25 cellular contexts compared by ENCODE assay signal in the genomic region with DNA sequence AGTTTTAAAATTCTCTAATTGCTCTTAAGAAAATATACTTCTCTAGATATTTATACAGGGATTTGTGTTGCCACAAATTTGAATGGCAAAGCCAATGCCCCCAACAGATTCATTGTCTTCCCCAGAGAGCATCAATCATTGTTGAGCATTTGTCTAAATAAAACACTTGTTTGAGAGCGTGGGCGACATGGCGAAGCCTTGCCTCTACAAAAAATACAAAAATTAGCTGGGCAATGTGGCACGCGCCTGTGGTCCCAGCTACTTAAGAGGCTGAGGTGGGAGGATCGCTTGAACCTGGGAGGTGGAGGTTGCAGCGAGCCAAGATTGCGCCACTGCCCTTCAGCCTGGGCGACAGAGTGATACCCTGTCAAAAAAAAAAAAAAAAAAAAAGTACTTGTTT.
"Had no signal": no experiment of that assay in that cellular context is flagged by ENCODE, and none has a peak within 500 bp of the region (broad histone marks: within the 10 kb centered on the region; RNA-seq: fewer than 3 reads in every experiment).

No MANE protein-coding gene starts in this region.

- H3K36me3 ChIP-seq: heart left ventricle, neutrophil, ovary, prostate gland, thyroid gland, upper lobe of right lung had no signal

- H3K4me3 ChIP-seq: heart left ventricle, ovary, prostate gland, skin epidermis, thyroid gland, upper lobe of right lung had no signal

- H3K4me1 ChIP-seq: heart left ventricle, prostate gland, upper lobe of right lung had no signal

- H3K27ac ChIP-seq: heart left ventricle, neutrophil, ovary, prostate gland, skin epidermis, thyroid gland, upper lobe of right lung had no signal

- H3K9me3 ChIP-seq: heart left ventricle, neutrophil, ovary, prostate gland, thyroid gland, upper lobe of right lung had no signal

- DNase-seq: activated CD4-positive, alpha-beta memory T cell treated with anti-CD3 and anti-CD28 coated beads, Interleukin-2, amount 10 ng/mL, durations not matched to agents 7 days and 5 days; activated CD4-positive, alpha-beta T cell treated with anti-CD3 and anti-CD28 coated beads, Interleukin-2, amount 10 ng/mL, durations not matched to agents 24 days and 14 days; activated CD4-positive, CD25-positive, alpha-beta regulatory T cell treated with anti-CD3 and anti-CD28 coated beads, Interleukin-2, amount 50 U/mL, for 72 hours; activated CD8-positive, alpha-beta memory T cell treated with anti-CD3 and anti-CD28 coated beads, Interleukin-2, amount 50 U/mL, for 48 hours; activated gamma-delta T cell treated with Interleukin-2 at 50 U/mL for 16 hours; activated T-cell treated with anti-CD3 and anti-CD28 coated beads, Interleukin-2, amount 50 U/mL, for 4 hours; endodermal cell; foreskin fibroblast; heart left ventricle; hypothalamus; immature natural killer cell; kidney; left colon; mammary epithelial cell; nephron progenitor cell; ovary; retina; stimulated activated CD4-positive, alpha-beta T cell treated with anti-CD3 and anti-CD28 coated beads, Interleukin-12 subunit alpha, Interleukin-12 subunit beta, amount 100 ng/mL, for 4 hours; stimulated activated CD4-positive, alpha-beta T cell treated with anti-CD3 and anti-CD28 coated beads, Interleukin-4, amount 100 ng/mL, for 1 hour; T1000; thyroid gland; upper lobe of right lung had no signal

- H3K27me3 ChIP-seq: ovary, thyroid gland, upper lobe of right lung had no signal
